ENCODE assay signal across 1 cellular context in genomic region chr19:1275976-1276619, GRCh38.
TF ChIP-seq lines count a peak whose summit lies in the region.

No MANE protein-coding gene starts in this region.

TF ChIP-seq in HepG2, 621 proteins besides CTCF, POLR2A, EP300 and RAD21 (continues in another document):
- TF ChIP-seq HOMEZ (CRISPR knock-in tag; IDR thresholded peaks at IDR 0.05; ENCODE audit: low read depth), result 0 out of 2 replicates have a peak, but pooled peaks have one; percentile 15
- no peak for TF ChIP-seq ZBTB40 (IDR thresholded peaks at IDR 0.05)
- 0 out of 2 replicates have a peak, but pooled peaks have one; percentile 4 for TF ChIP-seq ZBTB40 (CRISPR knock-in tag; IDR thresholded peaks at IDR 0.05)
- TF ChIP-seq ZNF160 (CRISPR knock-in tag; IDR thresholded peaks at IDR 0.05), result 0 out of 2 replicates have a peak, but pooled peaks have one; percentile 0
- TF ChIP-seq PPARG (CRISPR knock-in tag; conservative IDR thresholded peaks at IDR 0.05), result no peak
- 0 out of 2 replicates have a peak, but pooled peaks have one; percentile 38 for TF ChIP-seq ZNF564 (CRISPR knock-in tag; IDR thresholded peaks at IDR 0.05)
- TF ChIP-seq NFRKB (IDR thresholded peaks at IDR 0.05), result no peak
- TF ChIP-seq MAF1 (CRISPR knock-in tag; IDR thresholded peaks at IDR 0.05; ENCODE audit: borderline replicate concordance), result no peak
- TF ChIP-seq ZHX1 (CRISPR knock-in tag; IDR thresholded peaks at IDR 0.05; ENCODE audit: low read depth), result no peak
- no peak for TF ChIP-seq ZBTB2 (CRISPR knock-in tag; IDR thresholded peaks at IDR 0.05; ENCODE audit: low read depth)
- no peak for TF ChIP-seq PAWR (CRISPR knock-in tag; IDR thresholded peaks at IDR 0.05; ENCODE audit: borderline replicate concordance)
- 0 out of 2 replicates have a peak, but pooled peaks have one; percentile 0 for TF ChIP-seq DMAP1 (CRISPR knock-in tag; IDR thresholded peaks at IDR 0.05)
- no peak for TF ChIP-seq NFIC (IDR thresholded peaks at IDR 0.05; ENCODE audit: low read length)
- TF ChIP-seq GABPA (IDR thresholded peaks at IDR 0.05; ENCODE audit: low read depth, low read length), result no peak
- TF ChIP-seq GABPA (CRISPR knock-in tag; IDR thresholded peaks at IDR 0.05; ENCODE audit: low read depth), result peak; percentile 2; the same call in 1 of the 2 replicates
- no peak for TF ChIP-seq NR2F1 (CRISPR knock-in tag; IDR thresholded peaks at IDR 0.05)
- 0 out of 2 replicates have a peak, but pooled peaks have one; percentile 11 for TF ChIP-seq ZNF280B (CRISPR knock-in tag; IDR thresholded peaks at IDR 0.05; ENCODE audit: borderline replicate concordance)
- no peak for TF ChIP-seq RFX5 (IDR thresholded peaks at IDR 0.05; ENCODE audit: low read depth, low read length)
- no peak for TF ChIP-seq ZBTB14 (CRISPR knock-in tag; IDR thresholded peaks at IDR 0.05)
- no peak for TF ChIP-seq ZNF414 (CRISPR knock-in tag; IDR thresholded peaks at IDR 0.05)
- TF ChIP-seq TAF15 (IDR thresholded peaks at IDR 0.05; ENCODE audit: low read depth, low read length, poor library complexity, severe bottlenecking), result no peak
- no peak for TF ChIP-seq ARID5B (CRISPR knock-in tag; IDR thresholded peaks at IDR 0.05)
- TF ChIP-seq AGO2 (optimal IDR thresholded peaks at IDR 0.05; ENCODE audit: low read depth, low read length), result no peak
- no peak for TF ChIP-seq PRDM15 (CRISPR knock-in tag; IDR thresholded peaks at IDR 0.05)
